Comparison of ENCODE assay signal across 8 cellular contexts in genomic region chr14:64706119-64706465, GRCh38. TPM values are rescaled to one million over a fixed set of nuclear protein-coding genes. Genes with fewer than 3 reads are reported as not detected.
DNase-seq lines count a peak whose midpoint lies in the region; FAIRE-seq and TF ChIP-seq lines count a peak whose summit lies in the region.
"Had no signal": no experiment of that assay in that cellular context is flagged by ENCODE, and none has a peak within 500 bp of the region (broad histone marks: within the 10 kb centered on the region; RNA-seq: fewer than 3 reads in every experiment).

No MANE protein-coding gene starts in this region.

- H3K36me3 ChIP-seq in HUES6 (ENCODE audit: control insufficient read depth, insufficient read depth, low read length), result peaks cover 5% of the 10 kb centered on the region
- H3K36me3 ChIP-seq in kidney epithelial cell (ENCODE audit: control insufficient read depth, insufficient read depth, low read length), result no peaks in the 10 kb centered on the region
- no peaks in the 10 kb centered on the region for H3K36me3 ChIP-seq in stomach smooth muscle (ENCODE audit: control insufficient read depth in 2 of 2, insufficient read depth in 2 of 2, low read length in 2 of 2)

- H3K4me3 ChIP-seq in HUES6 (ENCODE audit: low read depth, low read length), result peak overlapping the region; percentile 85
- peak overlapping the region; percentile 77 for H3K4me3 ChIP-seq in kidney epithelial cell (ENCODE audit: low read depth, low read length)
- H3K4me3 ChIP-seq in stomach smooth muscle (ENCODE audit: low read length in 2 of 2), result peak overlapping the region; percentile 69 to 90
- H3K4me3 ChIP-seq in foreskin fibroblast (ENCODE audit: low read depth in 1 of 2, low read length in 2 of 2), result no peak overlapping the region

- DNase-seq in amniotic epithelial cell (ENCODE audit: low read depth), result peak; percentile 45
- no peak for DNase-seq in kidney epithelial cell (ENCODE audit: low read depth)
- DNase-seq in foreskin fibroblast, result no peak
- DNase-seq in GM20000 (ENCODE audit: low spot score), result no peak
- DNase-seq in RCC 7860 (ENCODE audit: low spot score), result no peak
- DNase-seq: NCI-H2029 had no signal

- no peak for FAIRE-seq in RCC 7860 (lab: Jason Lieb, UNC)

- H3K9ac ChIP-seq in HUES6 (ENCODE audit: low read length) (peak overlapping the region; percentile 93), stomach smooth muscle (ENCODE audit: low read length in 2 of 2) (peak overlapping the region; percentile 42 to 62)

- H3K9me3 ChIP-seq in HUES6 (ENCODE audit: control insufficient read depth, insufficient read depth, low read depth, low read length) (no peaks in the 10 kb centered on the region), stomach smooth muscle (ENCODE audit: control insufficient read depth in 2 of 2, low read length in 2 of 2) (no peaks in the 10 kb centered on the region)

- H3K27ac ChIP-seq in HUES6 (ENCODE audit: low read depth, low read length) (no peak overlapping the region), stomach smooth muscle (ENCODE audit: low read length) (peak overlapping the region; percentile 67)

- 0 out of 2 replicates have a peak, but pooled peaks cover 7% of the 10 kb centered on the region for H3K27me3 ChIP-seq in HUES6 (ENCODE audit: control insufficient read depth, insufficient read depth, low read length)
- H3K27me3 ChIP-seq in kidney epithelial cell (ENCODE audit: control insufficient read depth, insufficient read depth, low read length), result no peaks in the 10 kb centered on the region
- no peaks in the 10 kb centered on the region for H3K27me3 ChIP-seq in stomach smooth muscle (ENCODE audit: control insufficient read depth in 1 of 2, insufficient read depth in 2 of 2, low read length in 2 of 2)

- TF ChIP-seq CTCF in kidney epithelial cell (IDR thresholded peaks at IDR 0.05; ENCODE audit: insufficient read depth, low read length, poor library complexity, severe bottlenecking), result no peak
- no peak for TF ChIP-seq CTCF in foreskin fibroblast (IDR thresholded peaks at IDR 0.05; ENCODE audit: low read depth, low read length)
- TF ChIP-seq CTCF in GM20000 (IDR thresholded peaks at IDR 0.05; ENCODE audit: extremely low read depth, missing control alignments), result no peak

- peaks cover 66% of the 10 kb centered on the region for H3K4me1 ChIP-seq in HUES6 (ENCODE audit: control insufficient read depth, insufficient read depth, low read length)
- peaks cover 63% of the 10 kb centered on the region for H3K4me1 ChIP-seq in stomach smooth muscle (ENCODE audit: control insufficient read depth, insufficient read depth, low read length)

RNA-seq across cellular contexts. Expression of gene PLEKHG3, which starts 1.9 kb away (rescaled TPM):
- 109 and 136 TPM in 2 replicates for total RNA-seq in kidney epithelial cell

Comparison
In these comparisons a context has a peak if more than half of its experiments do, and no peak if none do; other contexts are left out.
1. H3K4me3 ChIP-seq: peak in HUES6 (single experiment), kidney epithelial cell (single experiment) and stomach smooth muscle (2 of 2); none in foreskin fibroblast (0 of 2).